ENCODE assay signal across 1 cellular context in the genomic region with DNA sequence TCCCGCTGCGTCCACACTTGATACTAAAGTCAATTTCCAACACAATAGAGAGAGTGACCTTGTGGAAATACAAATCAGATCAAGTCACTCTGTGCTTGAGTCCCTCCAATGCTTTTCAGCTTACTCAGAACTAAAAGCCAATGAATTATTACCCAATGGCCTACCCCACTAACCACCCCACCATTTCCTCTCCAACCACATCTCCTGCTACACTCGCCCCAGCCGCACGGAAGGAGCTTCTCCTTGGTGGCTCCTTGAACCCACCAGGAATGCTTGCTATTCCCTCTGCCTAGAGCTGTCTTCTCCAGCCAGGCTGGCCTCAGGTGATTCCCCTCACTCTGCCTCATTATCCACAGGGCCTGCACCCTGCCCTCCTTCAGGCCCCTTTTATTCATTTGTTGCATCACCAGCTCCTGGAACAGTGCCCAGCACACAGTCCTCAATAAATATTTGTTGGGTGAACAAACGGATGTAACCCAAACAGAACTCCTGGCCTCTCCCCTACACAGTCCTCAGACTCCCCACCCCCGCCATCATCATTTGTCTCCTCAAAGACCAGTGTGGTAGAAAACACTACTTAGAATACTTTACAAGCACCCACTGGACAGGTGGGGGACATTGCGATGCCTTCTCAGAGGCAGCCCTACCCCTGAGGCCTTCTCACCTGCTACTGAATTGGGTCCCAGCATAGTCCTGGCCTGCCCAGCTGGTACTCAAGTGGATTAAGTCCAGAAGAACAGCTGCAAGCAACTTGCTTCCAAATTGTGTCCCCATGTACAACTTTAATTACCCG.
TF ChIP-seq lines count a peak whose summit lies in the region.

No MANE protein-coding gene starts in this region.

TF ChIP-seq in SK-N-SH, 30 proteins besides CTCF, POLR2A, EP300 and RAD21 (continued from another document):
- no peak for TF ChIP-seq FOXJ3 (CRISPR knock-in tag; IDR thresholded peaks at IDR 0.05)
- peak; percentile 53 for TF ChIP-seq PBX3 (IDR thresholded peaks at IDR 0.05)
- peak; percentile 91 for TF ChIP-seq NFIC (IDR thresholded peaks at IDR 0.05; ENCODE audit: borderline replicate concordance)
- peak; percentile 44; the same call in 1 of the 2 replicates for TF ChIP-seq TEAD4 (IDR thresholded peaks at IDR 0.05; ENCODE audit: borderline replicate concordance, insufficient read depth)
- TF ChIP-seq, protein P1, sequence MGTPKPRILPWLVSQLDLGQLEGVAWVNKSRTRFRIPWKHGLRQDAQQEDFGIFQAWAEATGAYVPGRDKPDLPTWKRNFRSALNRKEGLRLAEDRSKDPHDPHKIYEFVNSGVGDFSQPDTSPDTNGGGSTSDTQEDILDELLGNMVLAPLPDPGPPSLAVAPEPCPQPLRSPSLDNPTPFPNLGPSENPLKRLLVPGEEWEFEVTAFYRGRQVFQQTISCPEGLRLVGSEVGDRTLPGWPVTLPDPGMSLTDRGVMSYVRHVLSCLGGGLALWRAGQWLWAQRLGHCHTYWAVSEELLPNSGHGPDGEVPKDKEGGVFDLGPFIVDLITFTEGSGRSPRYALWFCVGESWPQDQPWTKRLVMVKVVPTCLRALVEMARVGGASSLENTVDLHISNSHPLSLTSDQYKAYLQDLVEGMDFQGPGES (IDR thresholded peaks at IDR 0.05; ENCODE audit: low read depth, low read length) = no peak
TF ChIP-seq in SK-N-SH: peak in this region for 10.
